Comparison of ENCODE assay signal across 8 cellular contexts in the genomic region with DNA sequence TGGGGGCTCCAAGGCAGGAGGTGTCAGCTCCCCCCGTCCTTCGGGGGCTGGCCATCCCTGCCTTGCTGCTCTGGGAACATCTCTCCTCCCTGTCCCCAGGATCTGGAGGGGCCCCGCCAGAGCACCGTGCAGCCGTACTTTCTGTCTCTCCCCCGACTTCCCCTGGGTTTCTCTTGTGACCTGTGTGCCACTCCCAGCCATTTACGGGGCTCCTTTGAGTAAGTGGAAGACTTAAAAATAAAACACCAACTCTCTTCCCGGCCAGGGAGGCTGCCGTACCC.
DNase-seq lines count a peak whose midpoint lies in the region; ATAC-seq and TF ChIP-seq lines count a peak whose summit lies in the region.

No MANE protein-coding gene starts in this region.

- peak overlapping the region in 4 of 5 experiments; percentile 52 to 72 (median 62) for H3K4me3 Mint-ChIP-seq in brain

- H2AK5ac ChIP-seq in mesenchymal stem cell (ENCODE audit: low read length, severe bottlenecking) = peak overlapping the region; percentile 73

- H4K91ac ChIP-seq in mesenchymal stem cell (ENCODE audit: low read length) = peak overlapping the region; percentile 100

- H2BK15ac ChIP-seq in mesenchymal stem cell (ENCODE audit: low read depth, poor library complexity, severe bottlenecking) = peak overlapping the region; percentile 100

- H3K4me1 Mint-ChIP-seq in brain = peaks cover 73% of the 10 kb centered on the region

- 34% methylated on average over 9 of the region's 9 CpGs for WGBS in mesenchymal stem cell

- H3K4me2 ChIP-seq in mesenchymal stem cell (ENCODE audit: low read length, poor library complexity, severe bottlenecking) = peak overlapping the region; percentile 46

- peak overlapping the region; percentile 89 for H4K8ac ChIP-seq in mesenchymal stem cell (ENCODE audit: low read length)

- peak overlapping the region; percentile 66 for H2AFZ ChIP-seq in mesenchymal stem cell (ENCODE audit: low read depth, low read length)

- peaks cover 34% of the 10 kb centered on the region for H3K79me1 ChIP-seq in mesenchymal stem cell (replicated peaks; ENCODE audit: low read length, poor library complexity, severe bottlenecking)

- H3K4me3 ChIP-seq in cardiac muscle cell (no peak overlapping the region), mesenchymal stem cell (ENCODE audit: insufficient read depth in 1 of 2, low read depth in 1 of 2, low read length in 2 of 2) (peak overlapping the region; percentile 2 to 49), upper lobe of right lung (no peak overlapping the region)

- H2BK120ac ChIP-seq in mesenchymal stem cell (ENCODE audit: low read depth, low read length) = peak overlapping the region; percentile 56

- no peaks in the 10 kb centered on the region for H3K9me3 ChIP-seq in cardiac muscle cell (ENCODE audit: low read depth)
- H3K9me3 ChIP-seq in mesenchymal stem cell (ENCODE audit: control insufficient read depth, low read length) = no peaks in the 10 kb centered on the region
- no peaks in the 10 kb centered on the region for H3K9me3 ChIP-seq in upper lobe of right lung

- intact Hi-C loops in left cardiac atrium (cut with DNase I) (loop anchor here in 1 of 2 donors (10.0 kb wide), 1 partner anchor 671 kb away; no protein-coding TSS in a partner anchor), upper lobe of right lung (cut with DNase I) (no loop called here)

- H3K18ac ChIP-seq in mesenchymal stem cell (ENCODE audit: low read depth in 1 of 2, low read length in 2 of 2) = peak overlapping the region; percentile 58 to 98

- peak overlapping the region; percentile 97 to 100 (median 99) for H3K27ac Mint-ChIP-seq in brain

- peak overlapping the region; percentile 96 to 97 for H3K4ac ChIP-seq in mesenchymal stem cell (ENCODE audit: low read depth in 1 of 2, low read length in 2 of 2)

- DNase-seq in cardiac muscle cell (ENCODE audit: low read depth in 1 of 2, low spot score in 1 of 2) (no peak), left cardiac atrium (no peak), mesenchymal stem cell (no peak), upper lobe of right lung (no peak), DMS 273 (lab: John Stamatoyannopoulos, UW; ENCODE audit: unreplicated experiment) (no peak)
- no peak for DNase-seq in activated CD4-positive, CD25-positive, alpha-beta regulatory T cell (lab: John Stamatoyannopoulos, UW)

- no peak for ATAC-seq in left cardiac atrium
- ATAC-seq in upper lobe of right lung = no peak
- ATAC-seq in HG03108 (IDR thresholded peaks at IDR 0.05; ENCODE audit: unreplicated experiment) = no peak

- no peaks in the 10 kb centered on the region for H3K27me3 ChIP-seq in cardiac muscle cell
- H3K27me3 ChIP-seq in mesenchymal stem cell (ENCODE audit: control insufficient read depth in 1 of 2, insufficient read depth in 1 of 2, low read length in 2 of 2) = no peaks in the 10 kb centered on the region
- H3K27me3 ChIP-seq in upper lobe of right lung = no peaks in the 10 kb centered on the region

- peak overlapping the region in 1 of 2 experiments; percentile 98 for H3K14ac ChIP-seq in mesenchymal stem cell (ENCODE audit: low read length in 2 of 2)

- H3K4me1 ChIP-seq in cardiac muscle cell (ENCODE audit: low read depth) (peaks cover 41% of the 10 kb centered on the region), mesenchymal stem cell (ENCODE audit: control insufficient read depth, insufficient read depth, low read depth, low read length) (peaks cover 67% of the 10 kb centered on the region), upper lobe of right lung (peaks cover 50% of the 10 kb centered on the region)

- H3K36me3 ChIP-seq in cardiac muscle cell = no peaks in the 10 kb centered on the region
- peaks cover 5 to 70% of the 10 kb centered on the region in 2 experiments for H3K36me3 ChIP-seq in mesenchymal stem cell (ENCODE audit: control insufficient read depth in 1 of 2, insufficient read depth in 2 of 2, low read depth in 1 of 2, low read length in 2 of 2)
- H3K36me3 ChIP-seq in upper lobe of right lung = no peaks in the 10 kb centered on the region

- H3K23ac ChIP-seq in mesenchymal stem cell (ENCODE audit: low read length in 2 of 2) = peak overlapping the region in 1 of 2 experiments; percentile 57

- H2BK5ac ChIP-seq in mesenchymal stem cell (ENCODE audit: low read depth, low read length, poor library complexity, severe bottlenecking) = no peak overlapping the region

- H3K9me3 Mint-ChIP-seq in brain = no peaks in the 10 kb centered on the region

- peak overlapping the region; percentile 82 for H3K9ac ChIP-seq in mesenchymal stem cell (ENCODE audit: low read length)

- no peak for TF ChIP-seq CTCF in cardiac muscle cell (IDR thresholded peaks at IDR 0.05; ENCODE audit: low read depth, low read length)
- TF ChIP-seq CTCF in brain (conservative IDR thresholded peaks at IDR 0.05) = no peak
- no peak for TF ChIP-seq CTCF in upper lobe of right lung (IDR thresholded peaks at IDR 0.05)

- H3K27me3 Mint-ChIP-seq in brain = no peaks in the 10 kb centered on the region

- H3K27ac ChIP-seq in cardiac muscle cell (peak overlapping the region; percentile 42), mesenchymal stem cell (ENCODE audit: low read length, poor library complexity, severe bottlenecking) (peak overlapping the region; percentile 89), upper lobe of right lung (peak overlapping the region; percentile 42)

- peak overlapping the region; percentile 76 to 98 for H2BK12ac ChIP-seq in mesenchymal stem cell (ENCODE audit: low read length in 2 of 2)

- no peaks in the 10 kb centered on the region for H3K36me3 Mint-ChIP-seq in brain

Comparison
In these comparisons a context has a peak if more than half of its experiments do, and no peak if none do; other contexts are left out.
1. H3K4me3 ChIP-seq: peak in mesenchymal stem cell (2 of 2); none in cardiac muscle cell (single experiment) and upper lobe of right lung (single experiment).
2. Peak in every context shown above with its lines, with median percentiles within 50 percentile points of each other: H3K27ac ChIP-seq.